7 cellular contexts compared by ENCODE assay signal in genomic region chr21:44143380-44143779, GRCh38. TPM values are rescaled to one million over a fixed set of nuclear protein-coding genes. Genes with fewer than 3 reads are reported as not detected.
A peak's percentile ranks its signal among the peaks of the same experiment; 100 is the strongest.
DNase-seq lines count a peak whose midpoint lies in the region; ATAC-seq and TF ChIP-seq lines count a peak whose summit lies in the region.
"Not testable (repeated sequence)": the region's sequence is repeated elsewhere in the genome, so short reads cannot be mapped to it uniquely, and the experiment has no call there.

No MANE protein-coding gene starts in this region.

- H3K27ac Mint-ChIP-seq in activated naive CD4-positive, alpha-beta T cell treated with anti-CD3 and anti-CD28 coated beads for 36 hours, result not testable (repeated sequence)

- H3K36me3 ChIP-seq in MM.1S (replicated peaks; ENCODE audit: insufficient read depth, low read length); mucosa of descending colon (ENCODE audit: low read depth): not testable (repeated sequence)

- not testable (repeated sequence) for H4K20me1 ChIP-seq in MM.1S (ENCODE audit: insufficient read depth, low read length)

- peak overlapping the region; percentile 72; the same call in 1 of the 2 replicates for H3K27ac ChIP-seq in MM.1S (ENCODE audit: low read length)

- H3K4me3 ChIP-seq in MM.1S (ENCODE audit: low read length); mucosa of descending colon: not testable (repeated sequence)

- not testable (repeated sequence) for H3K9me3 Mint-ChIP-seq in activated naive CD4-positive, alpha-beta T cell treated with anti-CD3 and anti-CD28 coated beads for 36 hours

- not testable (repeated sequence) for H3K4me1 Mint-ChIP-seq in activated naive CD4-positive, alpha-beta T cell treated with anti-CD3 and anti-CD28 coated beads for 36 hours (ENCODE audit: low read depth)

- H3K79me2 ChIP-seq in MM.1S (ENCODE audit: low read length), result not testable (repeated sequence)

- H3K27me3 ChIP-seq in MM.1S (replicated peaks; ENCODE audit: insufficient read depth, low read length), result not testable (repeated sequence)

- ATAC-seq in GM18502 (IDR thresholded peaks at IDR 0.05; ENCODE audit: poor library complexity, unreplicated experiment) (peak; percentile 48), GM19468 (IDR thresholded peaks at IDR 0.05; ENCODE audit: extremely low read depth, unreplicated experiment) (peak; percentile 28), HG03095 (IDR thresholded peaks at IDR 0.05; ENCODE audit: unreplicated experiment) (peak; percentile 32), mucosa of descending colon (peak; percentile 35)

- H3K27me3 Mint-ChIP-seq in activated naive CD4-positive, alpha-beta T cell treated with anti-CD3 and anti-CD28 coated beads for 36 hours (ENCODE audit: low read depth), result not testable (repeated sequence)

- H3K9ac ChIP-seq in MM.1S (ENCODE audit: low read length), result not testable (repeated sequence)

- not testable (repeated sequence) for TF ChIP-seq CTCF in MM.1S (IDR thresholded peaks at IDR 0.05; ENCODE audit: low read length); mucosa of descending colon (IDR thresholded peaks at IDR 0.05)

- intact Hi-C loops in activated naive CD4-positive, alpha-beta T cell treated with anti-CD3 and anti-CD28 coated beads for 36 hours (cut with micrococcal nuclease); mucosa of descending colon (cut with DNase I, micrococcal nuclease): not testable (repeated sequence)

- not testable (repeated sequence) for H3K36me3 Mint-ChIP-seq in activated naive CD4-positive, alpha-beta T cell treated with anti-CD3 and anti-CD28 coated beads for 36 hours (ENCODE audit: low read depth)

- not testable (repeated sequence) for H3K4me1 ChIP-seq in MM.1S (ENCODE audit: low read length); mucosa of descending colon (ENCODE audit: low read depth)

- CTCF ChIA-PET in activated naive CD4-positive, alpha-beta T cell treated with anti-CD3 and anti-CD28 coated beads for 36 hours (lab: Charles Lee), result not testable (repeated sequence)

- H3K4me2 ChIP-seq in MM.1S (ENCODE audit: low read depth, low read length), result not testable (repeated sequence)

- H3K9me2 ChIP-seq in MM.1S (replicated peaks; ENCODE audit: insufficient read depth, low read length), result not testable (repeated sequence)

- DNase-seq in MM.1S, mucosa of descending colon: not testable (repeated sequence)
- DNase-seq in activated CD8-positive, alpha-beta memory T cell treated with anti-CD3 and anti-CD28 coated beads for 24 hours, result peak; percentile 63
- DNase-seq in activated naive CD4-positive, alpha-beta T cell treated with anti-CD3 and anti-CD28 coated beads for 36 hours, result peak; percentile 39

- H3K9me3 ChIP-seq in MM.1S (replicated peaks; ENCODE audit: insufficient read depth, low read length); mucosa of descending colon: not testable (repeated sequence)

- H2AFZ ChIP-seq in MM.1S (ENCODE audit: low read length), result not testable (repeated sequence)

- not testable (repeated sequence) for H3K4me3 Mint-ChIP-seq in activated naive CD4-positive, alpha-beta T cell treated with anti-CD3 and anti-CD28 coated beads for 36 hours

- not testable (repeated sequence) for H3F3A ChIP-seq in MM.1S (ENCODE audit: insufficient read depth, low read length)

RNA-seq across cellular contexts. Expression of gene GATD3, which starts 9.9 kb away (rescaled TPM):
- total RNA-seq in activated naive CD4-positive, alpha-beta T cell treated with anti-CD3 and anti-CD28 coated beads for 36 hours, result 10 to 100 TPM; 21.3 to 27.4 TPM
- total RNA-seq in mucosa of descending colon, result 10 to 100 TPM in 2 of 3 donors, 1 to 10 TPM in 1; 7.1 to 12.2 (median 10.3) TPM

RNA-seq across cellular contexts. Expression of gene PWP2, which starts 36.2 kb away (rescaled TPM):
- 10 to 100 TPM; 29.6 to 30.9 TPM for total RNA-seq in activated naive CD4-positive, alpha-beta T cell treated with anti-CD3 and anti-CD28 coated beads for 36 hours
- 10 to 100 TPM in 1 of 3 donors, 1 to 10 TPM in 2; 3.0 to 10.4 (median 4.5) TPM for total RNA-seq in mucosa of descending colon
